ENCODE assay signal across 8 cellular contexts in the genomic region with DNA sequence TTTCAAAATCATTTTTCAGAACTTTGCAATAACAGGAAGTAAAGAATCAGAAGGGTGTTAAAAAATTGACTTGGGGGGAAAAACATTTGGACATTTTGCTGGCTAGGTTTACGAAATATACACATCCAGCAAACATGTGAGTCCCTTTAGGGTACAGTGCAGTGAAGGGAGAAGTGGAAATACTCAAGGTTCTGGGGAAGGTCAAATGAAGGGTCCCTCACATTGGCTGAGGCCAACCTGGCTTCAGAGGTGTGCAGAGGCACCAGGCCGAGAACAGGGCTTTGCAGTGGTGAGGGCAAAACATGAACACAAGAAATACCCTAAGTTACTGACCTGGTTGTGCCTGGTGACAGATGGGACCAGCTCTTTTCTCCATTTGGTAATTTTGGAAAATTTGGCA. TPM values are rescaled to one million over a fixed set of nuclear protein-coding genes. Genes with fewer than 3 reads are reported as not detected.
A peak's percentile ranks its signal among the peaks of the same experiment; 100 is the strongest.
DNase-seq lines count a peak whose midpoint lies in the region; ATAC-seq lines count a peak whose summit lies in the region.

No MANE protein-coding gene starts in this region.

- intact Hi-C loops in activated naive CD4-positive, alpha-beta T cell treated with anti-CD3 and anti-CD28 coated beads for 36 hours (cut with micrococcal nuclease): loop anchor here (1.0 kb wide), 2 partner anchors 44 to 61 kb away; no protein-coding TSS in a partner anchor

- H3K27me3 Mint-ChIP-seq in activated naive CD4-positive, alpha-beta T cell treated with anti-CD3 and anti-CD28 coated beads for 36 hours (ENCODE audit: low read depth): no peaks in the 10 kb centered on the region
- H3K27me3 Mint-ChIP-seq in T-helper 17 cell: no peaks in the 10 kb centered on the region

- ATAC-seq in T-helper 17 cell: no peak
- no peak for ATAC-seq in GM19035 (IDR thresholded peaks at IDR 0.05; ENCODE audit: unreplicated experiment)
- ATAC-seq in HG02571 (IDR thresholded peaks at IDR 0.05; ENCODE audit: unreplicated experiment): no peak

- H3K9me3 Mint-ChIP-seq in activated naive CD4-positive, alpha-beta T cell treated with anti-CD3 and anti-CD28 coated beads for 36 hours: no peaks in the 10 kb centered on the region

- H3K27ac Mint-ChIP-seq in activated naive CD4-positive, alpha-beta T cell treated with anti-CD3 and anti-CD28 coated beads for 36 hours: peak overlapping the region; percentile 98
- H3K27ac Mint-ChIP-seq in T-helper 17 cell: peak overlapping the region; percentile 98

- H3K4me3 ChIP-seq in iPS-20b (ENCODE audit: low read length): no peak overlapping the region; the same call in 1 of the 2 replicates

- H3K9ac ChIP-seq in iPS-20b (ENCODE audit: low read depth, low read length): peak overlapping the region; percentile 90; the same call in 1 of the 2 replicates

- CTCF ChIA-PET in activated naive CD4-positive, alpha-beta T cell treated with anti-CD3 and anti-CD28 coated beads for 36 hours (lab: Charles Lee): interaction anchor here (1.0 to 1.3 kb wide), 3 partner anchors 43 to 60 kb away, joined by 3 to 4 read pairs (median 3); a partner anchor contains a TSS

- H3K36me3 ChIP-seq in iPS-20b (ENCODE audit: insufficient read depth, low read depth, low read length): peaks cover 53% of the 10 kb centered on the region

- peaks cover 14% of the 10 kb centered on the region; the same call in 1 of the 2 replicates for H3K4me1 ChIP-seq in iPS-20b (ENCODE audit: insufficient read depth, low read length)

- H3K9me3 ChIP-seq in T-helper 17 cell (ENCODE audit: control insufficient read depth, low read length, poor library complexity, severe bottlenecking) (no peaks in the 10 kb centered on the region), iPS-20b (ENCODE audit: insufficient read depth, low read depth, low read length) (no peaks in the 10 kb centered on the region)

- peak; percentile 10 for DNase-seq in activated naive CD4-positive, alpha-beta T cell treated with anti-CD3 and anti-CD28 coated beads for 36 hours
- no peak for DNase-seq in activated naive CD4-positive, alpha-beta T cell treated with anti-CD3 and anti-CD28 coated beads, Interleukin-2, amount 50 U/mL, for 16 hours
- DNase-seq in T-helper 17 cell (no peak), NCI-H446 (lab: John Stamatoyannopoulos, UW) (no peak)

- H3K4me1 Mint-ChIP-seq in activated naive CD4-positive, alpha-beta T cell treated with anti-CD3 and anti-CD28 coated beads for 36 hours (ENCODE audit: low read depth): peaks cover 40% of the 10 kb centered on the region
- peaks cover 36% of the 10 kb centered on the region for H3K4me1 Mint-ChIP-seq in T-helper 17 cell

- H3K4me3 Mint-ChIP-seq in activated naive CD4-positive, alpha-beta T cell treated with anti-CD3 and anti-CD28 coated beads for 36 hours: peak overlapping the region; percentile 60
- H3K4me3 Mint-ChIP-seq in T-helper 17 cell: peak overlapping the region; percentile 94

- H3K27me3 ChIP-seq in iPS-20b (ENCODE audit: insufficient read depth, low read length): no peaks in the 10 kb centered on the region

- peaks cover 20% of the 10 kb centered on the region for H3K36me3 Mint-ChIP-seq in activated naive CD4-positive, alpha-beta T cell treated with anti-CD3 and anti-CD28 coated beads for 36 hours (ENCODE audit: low read depth)
- peaks cover 7% of the 10 kb centered on the region for H3K36me3 Mint-ChIP-seq in T-helper 17 cell (ENCODE audit: low read depth)

- H3K27ac ChIP-seq in iPS-20b (ENCODE audit: low read length): no peak overlapping the region
- H3K27ac ChIP-seq in temporal lobe (ENCODE audit: low read depth, low read length): peak overlapping the region; percentile 9

RNA-seq across cellular contexts. Expression of a gene that starts 1.6 kb away (rescaled TPM):
- 10 to 100 TPM; 36.9 to 38.7 TPM for total RNA-seq in activated naive CD4-positive, alpha-beta T cell treated with anti-CD3 and anti-CD28 coated beads for 36 hours
- 10 to 100 TPM; 33.2 to 52.4 TPM for total RNA-seq in T-helper 17 cell
- total RNA-seq in temporal lobe: 39.1 TPM

RNA-seq across cellular contexts. Expression of a gene that starts 34.5 kb away (rescaled TPM):
- total RNA-seq in activated naive CD4-positive, alpha-beta T cell treated with anti-CD3 and anti-CD28 coated beads for 36 hours: 10 to 100 TPM; 50.6 to 52.6 TPM
- 10 to 100 TPM; 10.2 to 12.1 TPM for total RNA-seq in T-helper 17 cell
- total RNA-seq in temporal lobe: 12.5 TPM

RNA-seq across cellular contexts. Expression of a gene that starts 45.1 kb away (rescaled TPM):
- 10 to 100 TPM; 67.2 to 69.5 TPM for total RNA-seq in activated naive CD4-positive, alpha-beta T cell treated with anti-CD3 and anti-CD28 coated beads for 36 hours
- total RNA-seq in T-helper 17 cell (10 to 100 TPM; 47.8 to 69.3 TPM), temporal lobe (51.9 TPM)
